In genomic region chr5:77844408-77845272, GRCh38 we compare ENCODE assay signal across 8 cellular contexts.
DNase-seq lines count a peak whose midpoint lies in the region; ATAC-seq and TF ChIP-seq lines count a peak whose summit lies in the region.

No MANE protein-coding gene starts in this region.

- no peak overlapping the region for H3K27ac Mint-ChIP-seq in WTC11

- no peaks in the 10 kb centered on the region for H3K36me3 Mint-ChIP-seq in WTC11

- DNase-seq in G401 (ENCODE audit: low spot score) (peak; percentile 27), WTC11 (ENCODE audit: low spot score) (no peak), cardiac muscle cell (ENCODE audit: low read depth in 1 of 2, low spot score in 1 of 2) (peak; percentile 15 to 32), retina (peak; percentile 86), dedifferentiated amniotic fluid mesenchymal stem cell (ENCODE audit: extremely low spot score) (no peak), posterior vena cava (ENCODE audit: low spot score) (no peak)

- H3K9me3 Mint-ChIP-seq in WTC11 = no peaks in the 10 kb centered on the region

- CTCF ChIA-PET in WTC11 (lab: Charles Lee) = interaction anchor here (1.0 kb wide), 1 partner anchor 17 kb away, joined by 4 read pairs; no protein-coding TSS in a partner anchor

- intact Hi-C loops in posterior vena cava (cut with DNase I) = loop anchor here in 1 of 2 donors (5.0 kb wide), 1 partner anchor 32 kb away; no protein-coding TSS in a partner anchor

- in situ Hi-C loops in G401 (cut with HindIII; ENCODE audit: low sequenced_read_pairs) = no loop called here

- TF ChIP-seq CTCF in WTC11 (IDR thresholded peaks at IDR 0.05) (no peak), cardiac muscle cell (IDR thresholded peaks at IDR 0.05; ENCODE audit: low read depth, low read length) (peak; percentile 49)

- no peaks in the 10 kb centered on the region for H3K4me1 ChIP-seq in cardiac muscle cell (ENCODE audit: low read depth)

- ATAC-seq in WTC11 (no peak), HG03095 (IDR thresholded peaks at IDR 0.05; ENCODE audit: unreplicated experiment) (no peak), GM19328 (IDR thresholded peaks at IDR 0.05; ENCODE audit: unreplicated experiment) (no peak)

- H3K4me1 Mint-ChIP-seq in WTC11 = peaks cover 39% of the 10 kb centered on the region

- no peak overlapping the region for H3K27ac ChIP-seq in cardiac muscle cell

- H3K27me3 ChIP-seq in cardiac muscle cell = peaks cover 100% of the 10 kb centered on the region

- POLR2A ChIA-PET in WTC11 (lab: Charles Lee) = interaction anchor here (1.7 kb wide), 1 partner anchor 70 kb away, joined by 4 read pairs; no protein-coding TSS in a partner anchor

- H3K9me3 ChIP-seq in cardiac muscle cell (ENCODE audit: low read depth) = no peaks in the 10 kb centered on the region

- H3K27me3 Mint-ChIP-seq in WTC11 (ENCODE audit: low read depth) = peaks cover 100% of the 10 kb centered on the region

- no peaks in the 10 kb centered on the region for H3K36me3 ChIP-seq in cardiac muscle cell

- peak overlapping the region; percentile 58 for H3K4me3 Mint-ChIP-seq in WTC11

- peak overlapping the region; percentile 23 for H3K4me3 ChIP-seq in cardiac muscle cell

TF ChIP-seq in WTC11, 78 proteins besides CTCF, POLR2A, EP300 and RAD21:
- no peak for TF ChIP-seq OVOL2 (CRISPR knock-in tag; IDR thresholded peaks at IDR 0.05; ENCODE audit: borderline replicate concordance)
- TF ChIP-seq IRF1 (CRISPR knock-in tag; IDR thresholded peaks at IDR 0.05) = no peak
- no peak for TF ChIP-seq FOXJ3 (CRISPR knock-in tag; IDR thresholded peaks at IDR 0.05; ENCODE audit: borderline replicate concordance)
- no peak for TF ChIP-seq MLX (CRISPR knock-in tag; IDR thresholded peaks at IDR 0.05)
- TF ChIP-seq ZNF219 (CRISPR knock-in tag; IDR thresholded peaks at IDR 0.05; ENCODE audit: borderline replicate concordance) = no peak
- TF ChIP-seq CBFB (CRISPR knock-in tag; IDR thresholded peaks at IDR 0.05; ENCODE audit: low read depth) = no peak
- TF ChIP-seq NR3C1 (CRISPR knock-in tag; conservative IDR thresholded peaks at IDR 0.05; ENCODE audit: low read depth) = no peak
- no peak for TF ChIP-seq RORB (CRISPR knock-in tag; IDR thresholded peaks at IDR 0.05)
- no peak for TF ChIP-seq ZNF512 (CRISPR knock-in tag; IDR thresholded peaks at IDR 0.05; ENCODE audit: borderline replicate concordance)
- no peak for TF ChIP-seq MYBL2 (CRISPR knock-in tag; IDR thresholded peaks at IDR 0.05)
- TF ChIP-seq PREB (CRISPR knock-in tag; IDR thresholded peaks at IDR 0.05; ENCODE audit: borderline replicate concordance) = no peak
- no peak for TF ChIP-seq GTF2I (CRISPR knock-in tag; conservative IDR thresholded peaks at IDR 0.05)
- no peak for TF ChIP-seq GABPB1 (CRISPR knock-in tag; IDR thresholded peaks at IDR 0.05)
- no peak for TF ChIP-seq E2F4 (CRISPR knock-in tag; IDR thresholded peaks at IDR 0.05; ENCODE audit: borderline replicate concordance, low read depth)
- TF ChIP-seq CDX4 (CRISPR knock-in tag; IDR thresholded peaks at IDR 0.05; ENCODE audit: borderline replicate concordance) = no peak
- no peak for TF ChIP-seq GRHL2 (CRISPR knock-in tag; IDR thresholded peaks at IDR 0.05; ENCODE audit: insufficient replicate concordance, severe bottlenecking)
- no peak for TF ChIP-seq FOXK1 (CRISPR knock-in tag; IDR thresholded peaks at IDR 0.05)
- TF ChIP-seq ERG (CRISPR knock-in tag; IDR thresholded peaks at IDR 0.05) = no peak

Comparison
In these comparisons a context has a peak if more than half of its experiments do, and no peak if none do; other contexts are left out.
1. DNase-seq: peak in G401 (single experiment), cardiac muscle cell (2 of 2) and retina (single experiment); none in WTC11 (single experiment), dedifferentiated amniotic fluid mesenchymal stem cell (single experiment) and posterior vena cava (single experiment).